Comparison of ENCODE assay signal across 24 cellular contexts in genomic region chr9:112446518-112446917, GRCh38. TPM values are rescaled to one million over a fixed set of nuclear protein-coding genes. Genes with fewer than 3 reads are reported as not detected.
A peak's percentile ranks its signal among the peaks of the same experiment; 100 is the strongest.
DNase-seq lines count a peak whose midpoint lies in the region; ATAC-seq, FAIRE-seq and TF ChIP-seq lines count a peak whose summit lies in the region.
"Had no signal": no experiment of that assay in that cellular context is flagged by ENCODE, and none has a peak within 500 bp of the region (broad histone marks: within the 10 kb centered on the region; RNA-seq: fewer than 3 reads in every experiment).

No MANE protein-coding gene starts in this region.

- DNase-seq in MM.1S (no peak), vagina (ENCODE audit: extremely low spot score in 2 of 2) (no peak), NCI-H187 treated with DMSO at 0.1 percent for 48 hours (lab: John Stamatoyannopoulos, UW) (no peak), GM12891 (ENCODE audit: insufficient read length, low spot score) (no peak)
- no peak for DNase-seq in activated naive CD4-positive, alpha-beta T cell treated with Interleukin-2 at 50 U/mL for 16 hours
- DNase-seq: activated CD4-positive, alpha-beta T cell treated with anti-CD3 and anti-CD28 coated beads, Interleukin-2, amount 10 ng/mL, durations not matched to agents 7 days and 5 days; activated naive CD4-positive, alpha-beta T cell treated with anti-CD3 and anti-CD28 coated beads, Interleukin-2, amount 10 ng/mL, durations not matched to agents 7 days and 5 days; CD4-positive, CD25-positive, alpha-beta regulatory T cell; EL; head of caudate nucleus; KG1; naive thymus-derived CD8-positive, alpha-beta T cell; NCI-H2029; pancreas; right cardiac atrium; stimulated activated CD4-positive, alpha-beta T cell treated with anti-CD3 and anti-CD28 coated beads, Interleukin-4, amount 100 ng/mL, for 1 hour; stimulated activated naive CD8-positive, alpha-beta T cell treated with anti-CD3 and anti-CD28 coated beads, Interleukin-15, Interleukin-2, amounts not matched to agents 100 U/mL and 50 U/mL, for 24 hours; trophoblast cell had no signal

- no peak overlapping the region for H3K9ac ChIP-seq in MM.1S (ENCODE audit: low read length)

- no peaks in the 10 kb centered on the region for H3K9me2 ChIP-seq in MM.1S (replicated peaks; ENCODE audit: insufficient read depth, low read length)

- H3K79me2 ChIP-seq in MM.1S (ENCODE audit: low read length), result no peaks in the 10 kb centered on the region

- peak overlapping the region; percentile 14 for H2AFZ ChIP-seq in MM.1S (ENCODE audit: low read length)

- peak overlapping the region in 1 of 5 experiments; percentile 70 for H3K4me3 Mint-ChIP-seq in brain
- H3K4me3 Mint-ChIP-seq: activated CD4-positive, alpha-beta T cell treated with anti-CD3 and anti-CD28 coated beads, Interleukin-2, amount 10 ng/mL, durations not matched to agents 7 days and 5 days; activated naive CD4-positive, alpha-beta T cell treated with anti-CD3 and anti-CD28 coated beads, Interleukin-2, amount 10 ng/mL, durations not matched to agents 7 days and 5 days; CD4-positive, CD25-positive, alpha-beta regulatory T cell; naive thymus-derived CD8-positive, alpha-beta T cell; T-helper 2 cell treated with Interferon-gamma antibody and Interleukin-4, amounts not matched to agents 5 μg/mL and 100 μg/mL, for 36 hours had no signal

- no peak for ATAC-seq in GM18505 (IDR thresholded peaks at IDR 0.05; ENCODE audit: unreplicated experiment)
- ATAC-seq: naive thymus-derived CD8-positive, alpha-beta T cell; stimulated activated naive CD8-positive, alpha-beta T cell treated with anti-CD3 and anti-CD28 coated beads, Interleukin-15, Interleukin-2, amounts not matched to agents 100 U/mL and 50 U/mL, for 24 hours had no signal

- peak overlapping the region; percentile 58 for H3K4me2 ChIP-seq in MM.1S (ENCODE audit: low read depth, low read length)

- peaks cover 11% of the 10 kb centered on the region; the same call in 1 of the 2 replicates for H3F3A ChIP-seq in MM.1S (ENCODE audit: insufficient read depth, low read length)

- H3K9me3 ChIP-seq in MM.1S (replicated peaks; ENCODE audit: insufficient read depth, low read length) (no peaks in the 10 kb centered on the region), neutrophil (no peaks in the 10 kb centered on the region), vagina (no peaks in the 10 kb centered on the region)
- H3K9me3 ChIP-seq: pancreas had no signal

- H3K4me3 ChIP-seq in MM.1S (ENCODE audit: low read length) (no peak overlapping the region), neutrophil (ENCODE audit: low read depth in 1 of 2, low read length in 1 of 2) (no peak overlapping the region), vagina (no peak overlapping the region)
- H3K4me3 ChIP-seq: pancreas had no signal

- H3K27ac ChIP-seq in MM.1S (ENCODE audit: low read length) (peak overlapping the region; percentile 60; the same call in 1 of the 2 replicates), neutrophil (peak overlapping the region; percentile 60), vagina (peak overlapping the region; percentile 39)
- H3K27ac ChIP-seq: pancreas, VCaP had no signal

- no peaks in the 10 kb centered on the region for H3K9me3 Mint-ChIP-seq in brain
- H3K9me3 Mint-ChIP-seq: activated CD4-positive, alpha-beta T cell treated with anti-CD3 and anti-CD28 coated beads, Interleukin-2, amount 10 ng/mL, durations not matched to agents 7 days and 5 days; activated naive CD4-positive, alpha-beta T cell treated with anti-CD3 and anti-CD28 coated beads, Interleukin-2, amount 10 ng/mL, durations not matched to agents 7 days and 5 days; CD4-positive, CD25-positive, alpha-beta regulatory T cell; naive thymus-derived CD8-positive, alpha-beta T cell; T-helper 2 cell treated with Interferon-gamma antibody and Interleukin-4, amounts not matched to agents 5 μg/mL and 100 μg/mL, for 36 hours had no signal

- intact Hi-C loops in vagina (cut with DNase I), result no loop called here

- no peak for TF ChIP-seq POLR2A in vagina (IDR thresholded peaks at IDR 0.05)
- TF ChIP-seq POLR2A in GM18505 (IDR thresholded peaks at IDR 0.05; ENCODE audit: borderline replicate concordance, extremely low read depth, insufficient read depth, insufficient read length), result no peak
- no peak for TF ChIP-seq POLR2A in GM12891 (IDR thresholded peaks at IDR 0.05; ENCODE audit: low read depth, low read length)

- FAIRE-seq in GM12891 (lab: Jason Lieb, UNC), result no peak
- FAIRE-seq: endometrium, pancreas had no signal

- no peaks in the 10 kb centered on the region for H3K27me3 Mint-ChIP-seq in brain
- H3K27me3 Mint-ChIP-seq: activated CD4-positive, alpha-beta T cell treated with anti-CD3 and anti-CD28 coated beads, Interleukin-2, amount 10 ng/mL, durations not matched to agents 7 days and 5 days; activated naive CD4-positive, alpha-beta T cell treated with anti-CD3 and anti-CD28 coated beads, Interleukin-2, amount 10 ng/mL, durations not matched to agents 7 days and 5 days; CD4-positive, CD25-positive, alpha-beta regulatory T cell; naive thymus-derived CD8-positive, alpha-beta T cell had no signal

- H3K4me1 ChIP-seq in MM.1S (ENCODE audit: low read length), result peaks cover 31% of the 10 kb centered on the region
- H3K4me1 ChIP-seq in neutrophil (ENCODE audit: control insufficient read depth in 1 of 2, insufficient read depth in 1 of 2, low read depth in 1 of 2, low read length in 1 of 2), result peaks cover 25 to 28% of the 10 kb centered on the region in 2 experiments
- H3K4me1 ChIP-seq in vagina, result peaks cover 17% of the 10 kb centered on the region
- H3K4me1 ChIP-seq: pancreas had no signal

- no peak for TF ChIP-seq CTCF in MM.1S (IDR thresholded peaks at IDR 0.05; ENCODE audit: low read length)
- TF ChIP-seq CTCF in brain (conservative IDR thresholded peaks at IDR 0.05), result no peak
- no peak for TF ChIP-seq CTCF in neutrophil (IDR thresholded peaks at IDR 0.05)
- no peak for TF ChIP-seq CTCF in vagina (IDR thresholded peaks at IDR 0.05)

- H3K36me3 Mint-ChIP-seq in brain, result peaks cover 12% of the 10 kb centered on the region

- peak overlapping the region in 4 of 5 experiments; percentile 0 to 86 (median 60) for H3K27ac Mint-ChIP-seq in brain
- H3K27ac Mint-ChIP-seq: activated CD4-positive, alpha-beta T cell treated with anti-CD3 and anti-CD28 coated beads, Interleukin-2, amount 10 ng/mL, durations not matched to agents 7 days and 5 days; activated naive CD4-positive, alpha-beta T cell treated with anti-CD3 and anti-CD28 coated beads, Interleukin-2, amount 10 ng/mL, durations not matched to agents 7 days and 5 days; T-helper 2 cell treated with Interferon-gamma antibody and Interleukin-4, amounts not matched to agents 5 μg/mL and 100 μg/mL, for 36 hours had no signal

- H3K27me3 ChIP-seq in MM.1S (replicated peaks; ENCODE audit: insufficient read depth, low read length), result no peaks in the 10 kb centered on the region
- H3K27me3 ChIP-seq in neutrophil, result no peaks in the 10 kb centered on the region
- H3K27me3 ChIP-seq in vagina, result no peaks in the 10 kb centered on the region
- H3K27me3 ChIP-seq: pancreas had no signal

- H3K4me1 Mint-ChIP-seq in brain, result peaks cover 7% of the 10 kb centered on the region

- no peaks in the 10 kb centered on the region for H4K20me1 ChIP-seq in MM.1S (ENCODE audit: insufficient read depth, low read length)

- H3K36me3 ChIP-seq in MM.1S (replicated peaks; ENCODE audit: insufficient read depth, low read length) (no peaks in the 10 kb centered on the region), neutrophil (peaks cover 28% of the 10 kb centered on the region), vagina (peaks cover 0 to 5% of the 10 kb centered on the region in 2 donors)
- H3K36me3 ChIP-seq: pancreas had no signal

TF ChIP-seq in GM12891, 5 proteins besides CTCF, POLR2A, EP300 and RAD21:
- TF ChIP-seq POLR2AphosphoS5 (IDR thresholded peaks at IDR 0.05; ENCODE audit: low read depth, low read length) (no peak), SPI1 (IDR thresholded peaks at IDR 0.05; ENCODE audit: low read depth, low read length) (no peak), POU2F2 (IDR thresholded peaks at IDR 0.05; ENCODE audit: low read depth, low read length) (no peak), PAX5 (IDR thresholded peaks at IDR 0.05; ENCODE audit: insufficient read depth, low read length, severe bottlenecking) (no peak), TAF1 (IDR thresholded peaks at IDR 0.05; ENCODE audit: low read depth, low read length) (no peak)

RNA-seq across cellular contexts. Expression of gene KIAA1958, which starts 40.1 kb away (rescaled TPM):
- polyA plus RNA-seq in brain (ENCODE audit: insufficient read depth, low read depth, low replicate concordance), result 5.9 TPM
- total RNA-seq in vagina, result 12.0 TPM
- polyA plus RNA-seq in GM12891 (2012; ENCODE audit: low read depth, missing spikeins), result 2.4 TPM
